In genomic region chr1:208244584-208244916, GRCh38 we compare ENCODE assay signal across 1 cellular context.
TF ChIP-seq lines count a peak whose summit lies in the region.

No MANE protein-coding gene starts in this region.

TF ChIP-seq in GM12878, 131 proteins besides CTCF, POLR2A, EP300 and RAD21:
- TF ChIP-seq NR2F1 (conservative IDR thresholded peaks at IDR 0.05) = peak; percentile 6; the same call in 1 of the 2 replicates
- TF ChIP-seq CBX5 (IDR thresholded peaks at IDR 0.05; ENCODE audit: low read depth) = no peak
